20 cellular contexts compared by ENCODE assay signal in genomic region chr6:170125447-170126300, GRCh38.
A peak's percentile ranks its signal among the peaks of the same experiment; 100 is the strongest.
DNase-seq lines count a peak whose midpoint lies in the region; ATAC-seq and TF ChIP-seq lines count a peak whose summit lies in the region.
"Had no signal": no experiment of that assay in that cellular context is flagged by ENCODE, and none has a peak within 500 bp of the region (broad histone marks: within the 10 kb centered on the region; RNA-seq: fewer than 3 reads in every experiment).

No MANE protein-coding gene starts in this region.

- no peak overlapping the region for H3K56ac ChIP-seq in H9 (ENCODE audit: insufficient read length, low read depth, low read length)

- no peak overlapping the region for H4K8ac ChIP-seq in H9 (replicated peaks; ENCODE audit: insufficient read length, low read depth, low read length)

- DNase-seq in H9 = peak; percentile 25
- DNase-seq in activated CD4-positive, alpha-beta memory T cell treated with anti-CD3 and anti-CD28 coated beads for 36 hours = peak; percentile 3
- peak; percentile 12 to 36 for DNase-seq in mesothelial cell of epicardium (ENCODE audit: low spot score in 2 of 2, unreplicated experiment in 2 of 2)
- peak; percentile 43 to 70 for DNase-seq in suprapubic skin (ENCODE audit: low spot score in 2 of 2)
- no peak for DNase-seq in OCI-M2 (lab: John Stamatoyannopoulos, UW; ENCODE audit: unreplicated experiment)
- DNase-seq in foreskin melanocyte = no peak
- DNase-seq: activated effector memory CD4-positive, alpha-beta T cell treated with anti-CD3 and anti-CD28 coated beads, Interleukin-2, amount 50 U/mL, for 16 hours; cerebellar nuclear complex; hippocampal formation; kidney glomerular epithelial cell; midbrain; NCI-H187; nephron progenitor cell; RPMI8226; stimulated activated CD4-positive, alpha-beta T cell treated with anti-CD3 and anti-CD28 coated beads, Interleukin-15, amount 100 ng/mL, for 24 hours; stimulated activated naive CD4-positive, alpha-beta T cell had no signal

- no peak overlapping the region for H3K9ac ChIP-seq in H9 (ENCODE audit: extremely low read depth, insufficient read length, low read length)

- TF ChIP-seq POLR2A in suprapubic skin (IDR thresholded peaks at IDR 0.05) = no peak

- POLR2A ChIA-PET in activated CD4-positive, alpha-beta memory T cell treated with anti-CD3 and anti-CD28 coated beads for 36 hours (lab: Charles Lee) = no interaction called here

- ATAC-seq in GM19395 (IDR thresholded peaks at IDR 0.05; ENCODE audit: unreplicated experiment) = no peak
- ATAC-seq: T-cell had no signal

- no peak overlapping the region for H3K4me3 Mint-ChIP-seq in H9
- H3K4me3 Mint-ChIP-seq in activated CD4-positive, alpha-beta memory T cell treated with anti-CD3 and anti-CD28 coated beads for 36 hours = no peak overlapping the region
- no peak overlapping the region for H3K4me3 Mint-ChIP-seq in mesothelial cell of epicardium
- H3K4me3 Mint-ChIP-seq: nephron progenitor cell, T-cell had no signal

- no peak overlapping the region for H2AK5ac ChIP-seq in H9 (ENCODE audit: insufficient read length, low read length)

- H3K14ac ChIP-seq in H9 (ENCODE audit: insufficient read depth, low read length) = 0 out of 2 replicates have a peak overlapping the region, but pooled peaks have one; percentile 39

- no peak overlapping the region for H2BK120ac ChIP-seq in H9 (ENCODE audit: low read depth, low read length, poor library complexity, severe bottlenecking)

- no peak overlapping the region for H2BK20ac ChIP-seq in H9 (ENCODE audit: low read depth, low read length, poor library complexity, severe bottlenecking)

- H3K9me3 Mint-ChIP-seq in H9 = peaks cover 9 to 10% of the 10 kb centered on the region in 2 experiments
- peaks cover 10% of the 10 kb centered on the region for H3K9me3 Mint-ChIP-seq in activated CD4-positive, alpha-beta memory T cell treated with anti-CD3 and anti-CD28 coated beads for 36 hours
- H3K9me3 Mint-ChIP-seq in mesothelial cell of epicardium = peaks cover 12% of the 10 kb centered on the region

- H3K23me2 ChIP-seq in H9 (ENCODE audit: insufficient read length, low read depth, low read length, poor library complexity, severe bottlenecking) = no peaks in the 10 kb centered on the region

- H3K4me1 Mint-ChIP-seq in H9 = no peaks in the 10 kb centered on the region; a peak in 1 of 4 replicates
- no peaks in the 10 kb centered on the region for H3K4me1 Mint-ChIP-seq in activated CD4-positive, alpha-beta memory T cell treated with anti-CD3 and anti-CD28 coated beads for 36 hours (ENCODE audit: low read depth)
- H3K4me1 Mint-ChIP-seq in mesothelial cell of epicardium = peaks cover 12% of the 10 kb centered on the region
- H3K4me1 Mint-ChIP-seq: T-cell had no signal

- CTCF ChIA-PET in activated CD4-positive, alpha-beta memory T cell treated with anti-CD3 and anti-CD28 coated beads for 36 hours (lab: Charles Lee) = no interaction called here

- no peaks in the 10 kb centered on the region for H3K9me3 ChIP-seq in H9 (ENCODE audit: control insufficient read depth, low read depth, low read length)
- peaks cover 11% of the 10 kb centered on the region for H3K9me3 ChIP-seq in suprapubic skin

- no peak overlapping the region for H2BK12ac ChIP-seq in H9 (ENCODE audit: insufficient read length, low read depth, low read length)

- no peak overlapping the region for H3K4me3 ChIP-seq in suprapubic skin
- H3K4me3 ChIP-seq: uterus had no signal

- intact Hi-C loops in activated CD4-positive, alpha-beta memory T cell treated with anti-CD3 and anti-CD28 coated beads for 36 hours (cut with micrococcal nuclease) = no loop called here

- H2BK5ac ChIP-seq in H9 (ENCODE audit: insufficient read length, low read length) = no peak overlapping the region

- H3K27me3 Mint-ChIP-seq in H9 (ENCODE audit: low read depth) (peaks cover 1% of the 10 kb centered on the region; the same call in 1 of the 2 replicates), mesothelial cell of epicardium (ENCODE audit: low read depth) (no peaks in the 10 kb centered on the region)
- peaks cover 4% of the 10 kb centered on the region for H3K27me3 Mint-ChIP-seq in activated CD4-positive, alpha-beta memory T cell treated with anti-CD3 and anti-CD28 coated beads for 36 hours

- no peak overlapping the region for H3K27ac ChIP-seq in H9 (ENCODE audit: insufficient read length, low read depth, low read length)
- H3K27ac ChIP-seq in suprapubic skin = no peak overlapping the region
- H3K27ac ChIP-seq: HL-60, uterus had no signal

- H3T11ph ChIP-seq in H9 (ENCODE audit: low read length) = no peak overlapping the region

- H3K36me3 Mint-ChIP-seq in H9 (ENCODE audit: insufficient read depth in 1 of 3, low read depth in 3 of 3) = peaks cover 0 to 6% (median 0%) of the 10 kb centered on the region in 3 experiments; a peak in 3 of 7 replicates
- H3K36me3 Mint-ChIP-seq in activated CD4-positive, alpha-beta memory T cell treated with anti-CD3 and anti-CD28 coated beads for 36 hours = peaks cover 2% of the 10 kb centered on the region
- H3K36me3 Mint-ChIP-seq in mesothelial cell of epicardium = peaks cover 2% of the 10 kb centered on the region

- H3K4me1 ChIP-seq in H9 (ENCODE audit: insufficient read depth, low read length) (no peaks in the 10 kb centered on the region), suprapubic skin (peaks cover 17% of the 10 kb centered on the region)
- H3K4me1 ChIP-seq: uterus had no signal

- H3K36me3 ChIP-seq in suprapubic skin = no peaks in the 10 kb centered on the region
- H3K36me3 ChIP-seq: uterus had no signal

- no peaks in the 10 kb centered on the region for H3K27me3 ChIP-seq in H9 (ENCODE audit: insufficient read depth, low read length)
- H3K27me3 ChIP-seq in suprapubic skin = peaks cover 9% of the 10 kb centered on the region
- H3K27me3 ChIP-seq: uterus had no signal

- no CpG with 5 or more reads among the region's 27 CpGs for WGBS in H9 (ENCODE audit: extremely low coverage, insufficient read length, low lambda C conversion rate)
- WGBS in suprapubic skin = 83% methylated on average over 25 of the region's 27 CpGs

- no peak overlapping the region for H2BK15ac ChIP-seq in H9 (ENCODE audit: low read depth, low read length)

- no peaks in the 10 kb centered on the region for H3K79me1 ChIP-seq in H9 (ENCODE audit: insufficient read depth, low read depth, low read length, poor library complexity, severe bottlenecking)

- no peak overlapping the region for H4K5ac ChIP-seq in H9 (ENCODE audit: insufficient read length, low read depth, low read length)

- H3K4me2 ChIP-seq in H9 (ENCODE audit: insufficient read depth, insufficient read length, low read length) = no peak overlapping the region

- no peak for TF ChIP-seq EP300 in suprapubic skin (IDR thresholded peaks at IDR 0.05)

- H3K4ac ChIP-seq in H9 (ENCODE audit: low read depth, low read length) = no peak overlapping the region

- no peaks in the 10 kb centered on the region for H4K20me1 ChIP-seq in H9 (ENCODE audit: control insufficient read depth, insufficient read depth, insufficient read length)

- H3K27ac Mint-ChIP-seq in H9 = no peak overlapping the region; a peak in 1 of 7 replicates
- H3K27ac Mint-ChIP-seq in activated CD4-positive, alpha-beta memory T cell treated with anti-CD3 and anti-CD28 coated beads for 36 hours = no peak overlapping the region
- no peak overlapping the region for H3K27ac Mint-ChIP-seq in mesothelial cell of epicardium
- H3K27ac Mint-ChIP-seq: nephron progenitor cell, T-cell had no signal

- H3K23ac ChIP-seq in H9 (ENCODE audit: insufficient read length, low read depth, low read length) = no peak overlapping the region

- no peaks in the 10 kb centered on the region for H3K79me2 ChIP-seq in H9 (ENCODE audit: insufficient read depth, low read length)

- H2AFZ ChIP-seq in H9 (ENCODE audit: low read length) = no peak overlapping the region

- no peak overlapping the region for H3K18ac ChIP-seq in H9 (ENCODE audit: insufficient read length, low read depth, low read length)

- H4K91ac ChIP-seq in H9 (ENCODE audit: insufficient read length, low read depth, low read length) = no peak overlapping the region

- TF ChIP-seq CTCF in H9 (conservative IDR thresholded peaks at IDR 0.05) (no peak), mesothelial cell of epicardium (IDR thresholded peaks at IDR 0.05; ENCODE audit: unreplicated experiment) (no peak), suprapubic skin (IDR thresholded peaks at IDR 0.05) (no peak)

Comparison
In these comparisons a context has a peak if more than half of its experiments do, and no peak if none do; other contexts are left out.
1. DNase-seq: peak in H9 (single experiment), activated CD4-positive, alpha-beta memory T cell treated with anti-CD3 and anti-CD28 coated beads for 36 hours (single experiment), mesothelial cell of epicardium (2 of 2) and suprapubic skin (2 of 2); none in OCI-M2 (single experiment) and foreskin melanocyte (single experiment).